ENCODE assay signal across 13 cellular contexts in the genomic region with DNA sequence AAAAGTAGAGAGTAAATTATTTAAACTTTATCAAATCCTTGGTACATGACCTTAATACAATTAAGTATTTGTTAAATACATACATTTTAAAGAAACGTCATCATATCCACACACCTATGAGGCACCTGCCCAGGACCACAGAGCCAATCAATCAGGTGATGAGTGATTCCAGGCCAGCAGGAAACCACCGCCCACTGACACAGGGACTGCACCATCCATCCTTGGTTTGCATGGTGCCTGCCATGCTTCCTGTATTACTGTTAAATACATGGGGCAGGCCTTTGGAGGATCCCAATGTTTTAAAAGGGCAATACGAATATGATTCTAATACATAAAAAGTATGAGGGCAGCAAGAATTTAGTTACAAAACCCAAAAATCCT.
"Had no signal": no experiment of that assay in that cellular context is flagged by ENCODE, and none has a peak within 500 bp of the region (broad histone marks: within the 10 kb centered on the region; RNA-seq: fewer than 3 reads in every experiment).

No MANE protein-coding gene starts in this region.

- H3K27me3 Mint-ChIP-seq: effector memory CD8-positive, alpha-beta T cell; naive thymus-derived CD8-positive, alpha-beta T cell; stimulated activated memory B cell treated with anti-CD40 and anti-IgM and Interleukin-4, amounts not matched to agents 10 μg/mL and 1 μg/mL and 100 μg/mL, for 72 hours; T-cell; type B pancreatic cell had no signal

- H3K9me3 Mint-ChIP-seq: effector memory CD8-positive, alpha-beta T cell; naive thymus-derived CD8-positive, alpha-beta T cell; stimulated activated memory B cell treated with anti-CD40 and anti-IgM and Interleukin-4, amounts not matched to agents 10 μg/mL and 1 μg/mL and 100 μg/mL, for 72 hours; T-cell; type B pancreatic cell had no signal

- DNase-seq: dermis blood vessel endothelial cell; effector memory CD8-positive, alpha-beta T cell; left ventricle myocardium inferior; pancreas; SHP77; SK-N-SH; spleen; T-cell; WERI-Rb-1 had no signal

- ATAC-seq: effector memory CD8-positive, alpha-beta T cell; naive thymus-derived CD8-positive, alpha-beta T cell; pancreas; sciatic nerve; stimulated activated memory B cell treated with anti-CD40 and anti-IgM and Interleukin-4, amounts not matched to agents 10 μg/mL and 1 μg/mL and 100 μg/mL, for 72 hours; T-cell had no signal

- H3K4me3 Mint-ChIP-seq: effector memory CD8-positive, alpha-beta T cell; naive thymus-derived CD8-positive, alpha-beta T cell; stimulated activated memory B cell treated with anti-CD40 and anti-IgM and Interleukin-4, amounts not matched to agents 10 μg/mL and 1 μg/mL and 100 μg/mL, for 72 hours; T-cell; type B pancreatic cell had no signal

- H3K27ac Mint-ChIP-seq: stimulated activated memory B cell treated with anti-CD40 and anti-IgM and Interleukin-4, amounts not matched to agents 10 μg/mL and 1 μg/mL and 100 μg/mL, for 72 hours; type B pancreatic cell had no signal
